ENCODE assay signal across 8 cellular contexts in genomic region chr11:86303257-86303656, GRCh38. TPM values are rescaled to one million over a fixed set of nuclear protein-coding genes. Genes with fewer than 3 reads are reported as not detected.
DNase-seq lines count a peak whose midpoint lies in the region; ATAC-seq and TF ChIP-seq lines count a peak whose summit lies in the region.

No MANE protein-coding gene starts in this region.

- CTCF ChIA-PET in Panc1 (lab: Charles Lee) (no interaction called here), RWPE1 (lab: Yijun Ruan, JAX) (interaction anchor here (0.6 kb wide), 1 partner anchor 32 kb away, joined by 3 read pairs; no protein-coding TSS in a partner anchor)

- no peak for TF ChIP-seq POLR2A in sigmoid colon (IDR thresholded peaks at IDR 0.05)

- peak overlapping the region; percentile 91 for H3K9ac ChIP-seq in GM23248

- H3K4me1 ChIP-seq in GM23248 (ENCODE audit: insufficient read depth), result peaks cover 13% of the 10 kb centered on the region
- peaks cover 9% of the 10 kb centered on the region; the same call in 1 of the 2 replicates for H3K4me1 ChIP-seq in Panc1 (ENCODE audit: control insufficient read depth, insufficient read depth, low read length)
- peaks cover 0 to 21% (median 20%) of the 10 kb centered on the region in 4 donors for H3K4me1 ChIP-seq in sigmoid colon

- ATAC-seq in Panc1 (no peak), HG03442 (IDR thresholded peaks at IDR 0.05; ENCODE audit: unreplicated experiment) (no peak), HG03457 (IDR thresholded peaks at IDR 0.05; ENCODE audit: unreplicated experiment) (no peak)

- peak overlapping the region; percentile 98 for H2AFZ ChIP-seq in GM23248

- H3K9me3 ChIP-seq in GM23248 (ENCODE audit: low read depth) (no peaks in the 10 kb centered on the region), Panc1 (ENCODE audit: control insufficient read depth, insufficient read depth, low read depth, low read length) (no peaks in the 10 kb centered on the region), sigmoid colon (no peaks in the 10 kb centered on the region)

- in situ Hi-C loops in GM23248 (cut with MboI), result no loop called here
- in situ Hi-C loops in Panc1 (cut with HindIII; ENCODE audit: low pct_unique_long_range_greater_than_20kb, low sequenced_read_pairs), result no loop called here

- no TSS peak for BruUV-seq in Panc1 (replicated peaks; lab: Mats Ljungman, UMichigan)

- peak overlapping the region; percentile 82 for H3K27ac ChIP-seq in GM23248
- H3K27ac ChIP-seq in Panc1 (ENCODE audit: low read length), result peak overlapping the region; percentile 98
- peak overlapping the region in 3 of 4 donors; percentile 88 to 94 (median 90) for H3K27ac ChIP-seq in sigmoid colon
- no peak overlapping the region for H3K27ac ChIP-seq in RWPE1

- TF ChIP-seq CTCF in Panc1 (IDR thresholded peaks at IDR 0.05), result no peak
- no peak for TF ChIP-seq CTCF in epithelial cell of proximal tubule (conservative IDR thresholded peaks at IDR 0.05; ENCODE audit: low read depth, low read length)
- no peak for TF ChIP-seq CTCF in sigmoid colon (IDR thresholded peaks at IDR 0.05)
- TF ChIP-seq CTCF in RWPE1 (conservative IDR thresholded peaks at IDR 0.05; ENCODE audit: low read depth), result no peak

- POLR2A ChIA-PET in Panc1 (lab: Charles Lee) (no interaction called here), RWPE1 (lab: Yijun Ruan, JAX; ENCODE audit: low non-redundant PET) (no interaction called here)

- H3K9me2 ChIP-seq in GM23248 (ENCODE audit: insufficient read depth), result no peaks in the 10 kb centered on the region

- H3K36me3 ChIP-seq in GM23248 (ENCODE audit: low read depth), result peaks cover 3% of the 10 kb centered on the region; the same call in 1 of the 2 replicates
- peaks cover 4% of the 10 kb centered on the region for H3K36me3 ChIP-seq in Panc1 (ENCODE audit: control insufficient read depth, insufficient read depth, low read length)
- H3K36me3 ChIP-seq in sigmoid colon, result peaks cover 0 to 5% (median 0%) of the 10 kb centered on the region in 4 donors

- peaks cover 47% of the 10 kb centered on the region for H3K79me2 ChIP-seq in GM23248 (ENCODE audit: insufficient read depth)

- intact Hi-C loops in Panc1 (cut with micrococcal nuclease; ENCODE audit: unreplicated experiment), result no loop called here
- intact Hi-C loops in sigmoid colon (cut with DNase I), result loop anchor here (2.0 to 5.0 kb wide), 3 partner anchors 58 to 448 kb away; partner anchors contain the start of genes CCDC83, EED and PICALM

- H3F3A ChIP-seq in GM23248 (ENCODE audit: insufficient read depth), result no peaks in the 10 kb centered on the region

- no peak for TF ChIP-seq EP300 in sigmoid colon (IDR thresholded peaks at IDR 0.05)

- DNase-seq in GM23248 (peak; percentile 41), Panc1 (ENCODE audit: low read depth, low spot score) (no peak), epithelial cell of proximal tubule (ENCODE audit: low read depth) (no peak), sigmoid colon (no peak), foreskin melanocyte (no peak), RWPE1 (ENCODE audit: low spot score) (no peak)

- H4K20me1 ChIP-seq in GM23248 (ENCODE audit: insufficient read depth), result no peaks in the 10 kb centered on the region

- H3K4me2 ChIP-seq in GM23248 (ENCODE audit: unreplicated experiment), result peak overlapping the region; percentile 93

- H3K4me3 ChIP-seq in GM23248 (peak overlapping the region; percentile 96), Panc1 (ENCODE audit: low read depth in 2 of 2, low read length in 2 of 2) (peak overlapping the region; percentile 91 to 98), epithelial cell of proximal tubule (ENCODE audit: low read depth, low read length) (peak overlapping the region; percentile 71), sigmoid colon (peak overlapping the region in 3 of 4 donors; percentile 70 to 91 (median 81))

- H3K27me3 ChIP-seq in GM23248 (replicated peaks; ENCODE audit: insufficient read depth) (no peaks in the 10 kb centered on the region), Panc1 (ENCODE audit: control insufficient read depth, insufficient read depth, low read length) (no peaks in the 10 kb centered on the region), sigmoid colon (no peaks in the 10 kb centered on the region)

- WGBS in GM23248 (ENCODE audit: low coverage in 1 of 2, low lambda C conversion rate in 2 of 2, missing lambda C conversion rate in 2 of 2), 2 experiments, result 77 to 81% methylated on average over 2 of the region's 2 CpGs
- WGBS in sigmoid colon, 2 donors, result 70 to 86% methylated on average over 2 of the region's 2 CpGs

RNA-seq across cellular contexts. Expression of gene HIKESHI, which starts 1.2 kb away (rescaled TPM):
- 39.7 and 49.4 TPM in 2 replicates for total RNA-seq in GM23248 (2014; rRNA removed; shearing (Covaris generic))
- polyA plus RNA-seq in GM23248 (2016; fragmentation: Nextera tagmentation; extraction: Ambion mirVana), result 88.6 and 90.0 TPM in 2 replicates
- total RNA-seq in Panc1 (2021; ENCODE audit: unreplicated experiment), result 61.3 TPM
- 42.4 TPM for polyA plus RNA-seq in Panc1 (2012; ENCODE audit: insufficient read length)
- 41.4 and 45.5 TPM in 2 replicates for total RNA-seq in epithelial cell of proximal tubule
- total RNA-seq in sigmoid colon, result 10 to 100 TPM; 59.8 to 71.3 (median 65.2) TPM
- 10 to 100 TPM; 16.8 to 33.7 (median 25.9) TPM for polyA plus RNA-seq in sigmoid colon

RNA-seq across cellular contexts. Expression of gene EED, which starts 58.7 kb away (rescaled TPM):
- total RNA-seq in GM23248 (2014; rRNA removed; shearing (Covaris generic)), result 15.0 and 24.0 TPM in 2 replicates
- polyA plus RNA-seq in GM23248 (2016; fragmentation: Nextera tagmentation; extraction: Ambion mirVana) (19.4 and 20.1 TPM in 2 replicates), sigmoid colon (10 to 100 TPM; 12.6 to 17.8 (median 14.1) TPM)
- total RNA-seq in Panc1 (2021; ENCODE audit: unreplicated experiment) (29.0 TPM), epithelial cell of proximal tubule (12.1 and 22.4 TPM in 2 replicates), sigmoid colon (10 to 100 TPM; 18.2 to 28.6 (median 23.5) TPM)
- polyA plus RNA-seq in Panc1 (2012; ENCODE audit: insufficient read length), result 19.7 TPM
